22 cellular contexts compared by ENCODE assay signal in the genomic region with DNA sequence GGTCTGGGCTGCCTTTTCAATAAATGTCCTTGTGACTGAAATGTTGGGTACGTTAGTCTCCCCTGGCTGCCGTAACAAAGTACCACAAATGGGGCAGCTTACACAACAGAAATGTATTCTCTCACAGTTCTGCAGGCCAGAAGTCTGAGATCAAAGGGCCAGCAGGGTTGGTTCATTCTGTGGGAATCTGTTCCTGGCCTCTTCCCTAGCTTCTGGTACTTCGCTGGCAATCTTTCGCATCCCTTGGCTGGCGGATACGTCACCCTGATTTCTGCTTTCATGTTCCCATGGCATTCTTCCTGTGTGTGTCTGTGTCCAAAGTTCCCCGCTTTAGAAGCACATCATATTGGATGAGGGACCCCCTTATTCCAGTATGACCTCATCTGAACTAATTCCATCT.
DNase-seq lines count a peak whose midpoint lies in the region; TF ChIP-seq lines count a peak whose summit lies in the region.
"Had no signal": no experiment of that assay in that cellular context is flagged by ENCODE, and none has a peak within 500 bp of the region (broad histone marks: within the 10 kb centered on the region; RNA-seq: fewer than 3 reads in every experiment).

No MANE protein-coding gene starts in this region.

- TF ChIP-seq CTCF in GM13976 (IDR thresholded peaks at IDR 0.05; ENCODE audit: borderline replicate concordance, control extremely low read depth, extremely low read depth, insufficient read depth, missing control alignments), result no peak

- H3K27me3 ChIP-seq in layer of hippocampus (ENCODE audit: control insufficient read depth, insufficient read depth, low read length), result no peaks in the 10 kb centered on the region

- no peak overlapping the region for H3K4me3 Mint-ChIP-seq in activated T-helper 1 cell treated with anti-CD3 and anti-CD28 coated beads, Interleukin-12 subunit alpha, Interleukin-12 subunit beta, Interleukin-2, Interleukin-4 antibody, amounts not matched to agents 30 ng/mL and 10 ng/mL and 1 ng/mL, durations not matched to agents 14 hours and 24 hours and 36 hours
- H3K4me3 Mint-ChIP-seq: activated CD4-positive, alpha-beta T cell treated with anti-CD3 and anti-CD28 coated beads, Interleukin-2, amount 10 ng/mL, durations not matched to agents 7 days and 5 days; activated T-cell treated with anti-CD3 and anti-CD28 coated beads, Interleukin-2, amount 50 U/mL, for 72 hours; CD4-positive, alpha-beta T cell; IgD-negative memory B cell; T-helper 2 cell treated with Interferon-gamma antibody and Interleukin-4, amounts not matched to agents 5 μg/mL and 100 μg/mL, for 36 hours had no signal

- no peaks in the 10 kb centered on the region for H3K36me3 Mint-ChIP-seq in activated T-helper 1 cell treated with anti-CD3 and anti-CD28 coated beads, Interleukin-12 subunit alpha, Interleukin-12 subunit beta, Interleukin-2, Interleukin-4 antibody, amounts not matched to agents 30 ng/mL and 10 ng/mL and 1 ng/mL, durations not matched to agents 14 hours and 24 hours and 36 hours (ENCODE audit: low read depth)
- H3K36me3 Mint-ChIP-seq: IgD-negative memory B cell had no signal

- H3K27ac ChIP-seq in layer of hippocampus (ENCODE audit: low read depth, low read length), result peak overlapping the region; percentile 82
- peak overlapping the region; percentile 88 for H3K27ac ChIP-seq in temporal lobe (ENCODE audit: low read depth, low read length)
- H3K27ac ChIP-seq: psoas muscle had no signal

- H3K27ac Mint-ChIP-seq in activated T-helper 1 cell treated with anti-CD3 and anti-CD28 coated beads, Interleukin-12 subunit alpha, Interleukin-12 subunit beta, Interleukin-2, Interleukin-4 antibody, amounts not matched to agents 30 ng/mL and 10 ng/mL and 1 ng/mL, durations not matched to agents 14 hours and 24 hours and 36 hours, result no peak overlapping the region
- H3K27ac Mint-ChIP-seq: activated CD4-positive, alpha-beta T cell treated with anti-CD3 and anti-CD28 coated beads, Interleukin-2, amount 10 ng/mL, durations not matched to agents 7 days and 5 days; activated naive CD4-positive, alpha-beta T cell treated with anti-CD3 and anti-CD28 coated beads, Interleukin-2, amount 50 U/mL, for 72 hours; activated T-cell treated with anti-CD3 and anti-CD28 coated beads, Interleukin-2, amount 50 U/mL, for 72 hours; CD4-positive, alpha-beta T cell; T-helper 2 cell treated with Interferon-gamma antibody and Interleukin-4, amounts not matched to agents 5 μg/mL and 100 μg/mL, for 36 hours had no signal

- intact Hi-C loops in activated T-helper 1 cell treated with anti-CD3 and anti-CD28 coated beads, Interleukin-12 subunit alpha, Interleukin-12 subunit beta, Interleukin-2, Interleukin-4 antibody, amounts not matched to agents 30 ng/mL and 10 ng/mL and 1 ng/mL, durations not matched to agents 14 hours and 24 hours and 36 hours (cut with micrococcal nuclease), result no loop called here

- H3K4me1 Mint-ChIP-seq in activated T-helper 1 cell treated with anti-CD3 and anti-CD28 coated beads, Interleukin-12 subunit alpha, Interleukin-12 subunit beta, Interleukin-2, Interleukin-4 antibody, amounts not matched to agents 30 ng/mL and 10 ng/mL and 1 ng/mL, durations not matched to agents 14 hours and 24 hours and 36 hours (ENCODE audit: low read depth), result no peaks in the 10 kb centered on the region
- H3K4me1 Mint-ChIP-seq: activated CD4-positive, alpha-beta T cell treated with anti-CD3 and anti-CD28 coated beads, Interleukin-2, amount 10 ng/mL, durations not matched to agents 7 days and 5 days; IgD-negative memory B cell had no signal

- in situ Hi-C loops in GM13976 (cut with MboI; ENCODE audit: low sequenced_read_pairs, unreplicated experiment), result no loop called here

- H3K9me3 Mint-ChIP-seq in activated T-helper 1 cell treated with anti-CD3 and anti-CD28 coated beads, Interleukin-12 subunit alpha, Interleukin-12 subunit beta, Interleukin-2, Interleukin-4 antibody, amounts not matched to agents 30 ng/mL and 10 ng/mL and 1 ng/mL, durations not matched to agents 14 hours and 24 hours and 36 hours, result peaks cover 17% of the 10 kb centered on the region
- H3K9me3 Mint-ChIP-seq: CD4-positive, alpha-beta T cell had no signal

- H3K27me3 Mint-ChIP-seq in activated T-helper 1 cell treated with anti-CD3 and anti-CD28 coated beads, Interleukin-12 subunit alpha, Interleukin-12 subunit beta, Interleukin-2, Interleukin-4 antibody, amounts not matched to agents 30 ng/mL and 10 ng/mL and 1 ng/mL, durations not matched to agents 14 hours and 24 hours and 36 hours (ENCODE audit: insufficient read depth), result no peaks in the 10 kb centered on the region
- H3K27me3 Mint-ChIP-seq: CD4-positive, alpha-beta T cell had no signal

- DNase-seq in SW480 (ENCODE audit: low spot score), result peak; percentile 58
- peak; percentile 22 for DNase-seq in dermis blood vessel endothelial cell
- DNase-seq in activated T-helper 1 cell treated with anti-CD3 and anti-CD28 coated beads, Interleukin-12 subunit alpha, Interleukin-12 subunit beta, Interleukin-2, Interleukin-4 antibody, amounts not matched to agents 30 ng/mL and 10 ng/mL and 1 ng/mL, durations not matched to agents 14 hours and 24 hours and 36 hours (ENCODE audit: low spot score), result no peak
- DNase-seq in NCI-H146 treated with DMSO at 0.1 percent for 48 hours (lab: John Stamatoyannopoulos, UW; ENCODE audit: unreplicated experiment), result no peak
- no peak for DNase-seq in GM13976 (ENCODE audit: low spot score)
- DNase-seq: activated CD4-positive, alpha-beta T cell treated with anti-CD3 and anti-CD28 coated beads, Interleukin-2, amount 10 ng/mL, durations not matched to agents 7 days and 5 days; activated T-cell treated with anti-CD3 and anti-CD28 coated beads, Interleukin-2, amount 50 U/mL, for 72 hours; CD4-positive, alpha-beta T cell; glutamatergic neuron; kidney glomerular epithelial cell; NCI-H1105 treated with DMSO at 0.1 percent for 48 hours; NCI-H2081; NCI-H226; NCI-H774; SK-N-SH; small intestine had no signal

Comparison
In these comparisons a context has a peak if more than half of its experiments do, and no peak if none do; other contexts are left out.
1. DNase-seq: peak in SW480 (single experiment) and dermis blood vessel endothelial cell (single experiment); none in activated T-helper 1 cell treated with anti-CD3 and anti-CD28 coated beads, Interleukin-12 subunit alpha, Interleukin-12 subunit beta, Interleukin-2, Interleukin-4 antibody, amounts not matched to agents 30 ng/mL and 10 ng/mL and 1 ng/mL, durations not matched to agents 14 hours and 24 hours and 36 hours (single experiment), NCI-H146 treated with DMSO at 0.1 percent for 48 hours (single experiment) and GM13976 (single experiment).